30 cellular contexts compared by ENCODE assay signal in genomic region chr6:2684766-2685754, GRCh38.
"Had no signal": no experiment of that assay in that cellular context is flagged by ENCODE, and none has a peak within 500 bp of the region (broad histone marks: within the 10 kb centered on the region; RNA-seq: fewer than 3 reads in every experiment).

No MANE protein-coding gene starts in this region.

- H3K36me3 ChIP-seq: cardiac muscle cell, MG63 had no signal

- ATAC-seq: activated CD8-positive, alpha-beta memory T cell treated with anti-CD3 and anti-CD28 coated beads, Interleukin-2, amount 10 ng/mL, durations not matched to agents 7 days and 5 days; activated T-helper 17 cell treated with anti-CD3 and anti-CD28 coated beads, Interleukin-2, amount 50 U/mL, for 72 hours; T-helper 17 cell; WTC11 had no signal

- H3K4me1 Mint-ChIP-seq: activated CD8-positive, alpha-beta memory T cell treated with anti-CD3 and anti-CD28 coated beads, Interleukin-2, amount 10 ng/mL, durations not matched to agents 7 days and 5 days; activated T-helper 17 cell treated with anti-CD3 and anti-CD28 coated beads, Interleukin-2, amount 50 U/mL, for 72 hours; brain; T-helper 17 cell had no signal

- H3K27me3 ChIP-seq: cardiac muscle cell, MG63 had no signal

- H3K27ac Mint-ChIP-seq: activated CD8-positive, alpha-beta memory T cell treated with anti-CD3 and anti-CD28 coated beads, Interleukin-2, amount 10 ng/mL, durations not matched to agents 7 days and 5 days; activated naive CD4-positive, alpha-beta T cell treated with anti-CD3 and anti-CD28 coated beads for 36 hours; activated naive CD8-positive, alpha-beta T cell; activated T-helper 17 cell treated with anti-CD3 and anti-CD28 coated beads, Interleukin-2, amount 50 U/mL, for 72 hours; brain; T-helper 17 cell; WTC11 had no signal

- H3K9me3 Mint-ChIP-seq: activated naive CD4-positive, alpha-beta T cell treated with anti-CD3 and anti-CD28 coated beads for 36 hours; activated T-helper 17 cell treated with anti-CD3 and anti-CD28 coated beads, Interleukin-2, amount 50 U/mL, for 72 hours; WTC11 had no signal

- H3K9me3 ChIP-seq: MG63 had no signal

- H3K4me3 ChIP-seq: cardiac muscle cell, MG63 had no signal

- H3K4me2 ChIP-seq: KMS-11 had no signal

- FAIRE-seq: astrocyte had no signal

- H3K4me3 Mint-ChIP-seq: activated CD8-positive, alpha-beta memory T cell treated with anti-CD3 and anti-CD28 coated beads, Interleukin-2, amount 10 ng/mL, durations not matched to agents 7 days and 5 days; activated naive CD4-positive, alpha-beta T cell treated with anti-CD3 and anti-CD28 coated beads for 36 hours; activated naive CD8-positive, alpha-beta T cell; activated T-helper 17 cell treated with anti-CD3 and anti-CD28 coated beads, Interleukin-2, amount 50 U/mL, for 72 hours; brain; T-helper 17 cell; WTC11 had no signal

- H3K36me3 Mint-ChIP-seq: activated CD8-positive, alpha-beta memory T cell treated with anti-CD3 and anti-CD28 coated beads, Interleukin-2, amount 10 ng/mL, durations not matched to agents 7 days and 5 days; WTC11 had no signal

- DNase-seq: activated CD4-positive, alpha-beta T cell treated with anti-CD3 and anti-CD28 coated beads for 48 hours; activated CD4-positive, alpha-beta T cell treated with anti-CD3 and anti-CD28 coated beads, Interleukin-2, amount 50 U/mL, for 48 hours; activated CD4-positive, CD25-positive, alpha-beta regulatory T cell treated with anti-CD3 and anti-CD28 coated beads, Interleukin-2, amount 50 U/mL, for 72 hours; activated CD8-positive, alpha-beta memory T cell treated with anti-CD3 and anti-CD28 coated beads, Interleukin-2, amount 10 ng/mL, durations not matched to agents 7 days and 5 days; activated gamma-delta T cell; activated naive CD4-positive, alpha-beta T cell treated with anti-CD3 and anti-CD28 coated beads for 36 hours; activated T-cell treated with anti-CD3 and anti-CD28 coated beads, Interleukin-2, amount 50 U/mL, for 48 hours; amygdala; MV-4-11; NCI-H1092 treated with DMSO at 0.1 percent for 48 hours; NCI-H1417 treated with DMSO at 0.1 percent for 48 hours; NCI-H1694; NCI-H2029; NCI-H2107; NCI-H2171 treated with DMSO at 0.1 percent for 48 hours; NCI-H526 treated with DMSO at 0.1 percent for 48 hours; NCI-H82; NK-92 treated with Interleukin-12 subunit alpha and Interleukin-12 subunit beta, amount 100 ng/mL, for 24 hours; OCI-M1; SHP77 treated with DMSO at 0.1 percent for 48 hours; T-helper 17 cell; T-helper 9 cell had no signal

- H3K27ac ChIP-seq: cardiac muscle cell, KMS-11 had no signal

- H3K9ac ChIP-seq: KMS-11 had no signal

- H3K27me3 Mint-ChIP-seq: activated naive CD8-positive, alpha-beta T cell; activated T-helper 17 cell treated with anti-CD3 and anti-CD28 coated beads, Interleukin-2, amount 50 U/mL, for 72 hours; brain; T-helper 17 cell had no signal
